9 cellular contexts compared by ENCODE assay signal in genomic region chr15:75449585-75450306, GRCh38. TPM values are rescaled to one million over a fixed set of nuclear protein-coding genes. Genes with fewer than 3 reads are reported as not detected.
DNase-seq lines count a peak whose midpoint lies in the region; ATAC-seq and TF ChIP-seq lines count a peak whose summit lies in the region.
"Had no signal": no experiment of that assay in that cellular context is flagged by ENCODE, and none has a peak within 500 bp of the region (broad histone marks: within the 10 kb centered on the region; RNA-seq: fewer than 3 reads in every experiment).

No MANE protein-coding gene starts in this region.

- H3K9me3 ChIP-seq in AG04450 (ENCODE audit: control insufficient read depth, insufficient read depth, low read length) (no peaks in the 10 kb centered on the region; the same call in 1 of the 2 replicates), KOPT-K1 (ENCODE audit: insufficient read depth, low read length, poor library complexity, severe bottlenecking) (no peaks in the 10 kb centered on the region)

- peak overlapping the region; percentile 90 to 98 (median 95) for H3K4me3 Mint-ChIP-seq in naive thymus-derived CD8-positive, alpha-beta T cell

- H3K9me3 Mint-ChIP-seq in naive thymus-derived CD8-positive, alpha-beta T cell = peaks cover 0 to 1% (median 0%) of the 10 kb centered on the region in 9 donors

- TF ChIP-seq CTCF in AG04450 (IDR thresholded peaks at IDR 0.05; ENCODE audit: low read depth, low read length) = no peak
- TF ChIP-seq CTCF in coronary artery (IDR thresholded peaks at IDR 0.05) = no peak

- peaks cover 32 to 68% (median 61%) of the 10 kb centered on the region in 4 donors for H3K4me1 Mint-ChIP-seq in naive thymus-derived CD8-positive, alpha-beta T cell

- H3K36me3 Mint-ChIP-seq in naive thymus-derived CD8-positive, alpha-beta T cell = peaks cover 0 to 8% (median 0%) of the 10 kb centered on the region in 3 donors

- H3K27ac Mint-ChIP-seq in naive thymus-derived CD8-positive, alpha-beta T cell = peak overlapping the region; percentile 74 to 99 (median 95)

- peaks cover 10% of the 10 kb centered on the region; the same call in 1 of the 2 replicates for H3K36me3 ChIP-seq in KOPT-K1 (ENCODE audit: insufficient read depth, low read length)

- ATAC-seq in naive thymus-derived CD8-positive, alpha-beta T cell = no peak
- ATAC-seq in GM18870 (IDR thresholded peaks at IDR 0.05; ENCODE audit: unreplicated experiment) (no peak), HG03108 (IDR thresholded peaks at IDR 0.05; ENCODE audit: unreplicated experiment) (no peak), HG03039 (IDR thresholded peaks at IDR 0.05; ENCODE audit: unreplicated experiment) (no peak), GM19397 (IDR thresholded peaks at IDR 0.05; ENCODE audit: unreplicated experiment) (no peak)

- no peak for DNase-seq in AG04450 (ENCODE audit: low read depth, low spot score)
- DNase-seq in coronary artery (ENCODE audit: low spot score) = no peak
- no peak for DNase-seq in naive thymus-derived CD8-positive, alpha-beta T cell
- DNase-seq: NCI-H187 treated with DMSO at 0.1 percent for 48 hours had no signal

- no peaks in the 10 kb centered on the region for H3K27me3 Mint-ChIP-seq in naive thymus-derived CD8-positive, alpha-beta T cell

- POLR2A ChIA-PET in AG04450 (lab: Yijun Ruan, JAX) = interaction anchor here (3.0 kb wide), 1 partner anchor 81 kb away, joined by 25 read pairs; the partner anchor contains the start of gene MAN2C1
- POLR2A ChIA-PET in naive thymus-derived CD8-positive, alpha-beta T cell (lab: Charles Lee) = interaction anchor here (0.7 to 7.7 kb wide), 6 partner anchors 14 to 289 kb away, joined by 3 to 207 read pairs (median 22); partner anchors contain the start of genes IMP3, MAN2C1 and PTPN9

- no peak overlapping the region for H3K27ac ChIP-seq in AG04450 (ENCODE audit: low read depth, low read length)
- H3K27ac ChIP-seq in KOPT-K1 (ENCODE audit: low read depth, low read length, poor library complexity, severe bottlenecking) = peak overlapping the region; percentile 67
- H3K27ac ChIP-seq in coronary artery = peak overlapping the region in 1 of 2 donors; percentile 100

- CTCF ChIA-PET in AG04450 (lab: Charles Lee) = interaction anchor here (3.0 kb wide), 1 partner anchor 82 kb away, joined by 35 read pairs; the partner anchor contains the start of gene MAN2C1

- H3K4me3 ChIP-seq in AG04450 (ENCODE audit: low read depth, low read length) (peak overlapping the region; percentile 96), coronary artery (peak overlapping the region; percentile 91)

- no peaks in the 10 kb centered on the region for H3K27me3 ChIP-seq in AG04450 (ENCODE audit: control insufficient read depth, insufficient read depth, low read length)

RNA-seq across cellular contexts. Expression of gene SIN3A, which starts 1.7 kb away (rescaled TPM):
- polyA plus RNA-seq in AG04450 (2011; rRNA removed) = 27.4 and 28.0 TPM in 2 replicates
- 60.9 and 66.8 TPM in 2 replicates for polyA minus RNA-seq in AG04450 (2011; rRNA and poly(A)+ RNA removed)
- 100 to 1,000 TPM; 130 to 137 TPM for total RNA-seq in naive thymus-derived CD8-positive, alpha-beta T cell
- polyA plus RNA-seq in naive thymus-derived CD8-positive, alpha-beta T cell = 10 to 100 TPM; 12.4 to 17.0 (median 12.7) TPM
